ENCODE assay signal across 17 cellular contexts in the genomic region with DNA sequence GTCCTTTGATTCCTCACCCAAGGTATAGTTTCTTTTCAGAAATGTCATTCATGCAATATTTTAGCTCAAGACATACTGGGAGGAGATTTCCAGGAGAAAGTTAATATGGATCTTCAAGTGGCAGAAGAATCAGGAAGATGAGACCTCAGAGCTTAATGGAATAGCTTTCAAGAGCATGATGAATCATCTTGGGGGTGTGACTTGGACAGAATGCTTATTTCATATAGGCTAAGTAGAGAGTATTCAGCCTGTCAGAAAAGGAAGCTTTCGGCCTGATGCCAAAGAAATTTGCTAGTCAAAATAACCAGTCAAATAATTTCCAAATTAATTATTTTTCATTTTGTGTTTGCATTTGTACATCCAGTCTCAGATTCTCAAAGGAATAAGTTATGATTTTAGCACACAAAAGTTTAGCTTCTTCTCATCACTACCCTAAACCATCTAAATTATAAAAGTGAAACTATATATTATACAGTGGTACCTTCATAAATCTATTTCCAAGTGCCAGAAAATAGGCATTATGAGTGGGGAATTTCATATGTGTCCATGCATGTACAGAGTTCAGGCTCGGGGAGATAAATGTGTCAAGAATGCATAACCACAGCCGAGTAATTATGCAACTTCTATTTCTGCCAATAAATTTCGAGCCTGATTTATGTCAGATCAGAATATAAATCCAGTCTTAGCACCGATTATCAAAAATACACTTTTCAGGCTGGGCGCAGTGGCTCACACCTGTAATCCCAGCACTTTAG. TPM values are rescaled to one million over a fixed set of nuclear protein-coding genes. Genes with fewer than 3 reads are reported as not detected.
DNase-seq lines count a peak whose midpoint lies in the region; ATAC-seq and TF ChIP-seq lines count a peak whose summit lies in the region.
"Had no signal": no experiment of that assay in that cellular context is flagged by ENCODE, and none has a peak within 500 bp of the region (broad histone marks: within the 10 kb centered on the region; RNA-seq: fewer than 3 reads in every experiment).

No MANE protein-coding gene starts in this region.

- TF ChIP-seq CTCF in HFFc6 (IDR thresholded peaks at IDR 0.05) (no peak), RWPE1 (conservative IDR thresholded peaks at IDR 0.05; ENCODE audit: low read depth) (no peak), epithelial cell of esophagus (IDR thresholded peaks at IDR 0.05; ENCODE audit: insufficient read depth, low read depth, low read length, missing control alignments) (no peak), adrenal gland (IDR thresholded peaks at IDR 0.05) (no peak)

- no peaks in the 10 kb centered on the region for H3K36me3 ChIP-seq in adrenal gland (replicated peaks in 1 of 2)

- no peaks in the 10 kb centered on the region for H3K27me3 ChIP-seq in right cardiac atrium (ENCODE audit: control insufficient read depth, insufficient read depth)
- H3K27me3 ChIP-seq in adrenal gland = no peaks in the 10 kb centered on the region

- POLR2A ChIA-PET in RWPE1 (lab: Yijun Ruan, JAX; ENCODE audit: low non-redundant PET) = no interaction called here

- no peak overlapping the region for H3K27ac Mint-ChIP-seq in HFFc6
- H3K27ac Mint-ChIP-seq: CD4-positive, alpha-beta memory T cell; mesothelial cell of epicardium had no signal

- H3K4me1 ChIP-seq in right cardiac atrium (ENCODE audit: control insufficient read depth, insufficient read depth, low read length) (no peaks in the 10 kb centered on the region), adrenal gland (replicated peaks in 1 of 2) (no peaks in the 10 kb centered on the region)

- ATAC-seq in right cardiac atrium = no peak
- no peak for ATAC-seq in activated CD4-positive, CD25-positive, alpha-beta regulatory T cell treated with anti-CD3 and anti-CD28 coated beads, Interleukin-2, amount 50 U/mL, for 24 hours
- ATAC-seq in HG03108 (IDR thresholded peaks at IDR 0.05; ENCODE audit: unreplicated experiment) = no peak

- H3K9me3 Mint-ChIP-seq in HFFc6 = no peaks in the 10 kb centered on the region
- H3K9me3 Mint-ChIP-seq: CD4-positive, alpha-beta memory T cell had no signal

- H3K4me1 Mint-ChIP-seq in HFFc6 (ENCODE audit: low read depth) = peaks cover 66% of the 10 kb centered on the region
- H3K4me1 Mint-ChIP-seq: CD4-positive, alpha-beta memory T cell had no signal

- peak overlapping the region; percentile 54 for H3K27ac ChIP-seq in RWPE1
- H3K27ac ChIP-seq in right cardiac atrium (ENCODE audit: low read length) = no peak overlapping the region
- H3K27ac ChIP-seq in adrenal gland = no peak overlapping the region

- no peak for TF ChIP-seq POLR2A in adrenal gland (IDR thresholded peaks at IDR 0.05)

- H3K4me3 ChIP-seq in epithelial cell of esophagus (ENCODE audit: low read length) (no peak overlapping the region), skeletal muscle cell (ENCODE audit: low read depth, low read length) (no peak overlapping the region), right cardiac atrium (ENCODE audit: low read length) (no peak overlapping the region), adrenal gland (no peak overlapping the region)

- WGBS in right cardiac atrium = 66% methylated on average over 6 of the region's 6 CpGs
- WGBS in adrenal gland, 4 donors = 67 to 73% (median 70%) methylated on average over 6 of the region's 6 CpGs

- H3K9me3 ChIP-seq in right cardiac atrium (ENCODE audit: control insufficient read depth, low read length) = no peaks in the 10 kb centered on the region
- no peaks in the 10 kb centered on the region for H3K9me3 ChIP-seq in adrenal gland (replicated peaks in 1 of 3)

- intact Hi-C loops in right cardiac atrium (cut with DNase I) = loop anchor here in 2 of 4 donors (10.0 kb wide), 2 partner anchors 57 to 203 kb away; no protein-coding TSS in a partner anchor
- intact Hi-C loops in adrenal gland (cut with DNase I) = no loop called here

- CTCF ChIA-PET in RWPE1 (lab: Yijun Ruan, JAX) = no interaction called here

- H3K27me3 Mint-ChIP-seq in HFFc6 (ENCODE audit: insufficient read depth) = no peaks in the 10 kb centered on the region; the same call in 1 of the 2 replicates
- H3K27me3 Mint-ChIP-seq: CD4-positive, alpha-beta memory T cell had no signal

- H3K4me3 Mint-ChIP-seq in HFFc6 = no peak overlapping the region
- H3K4me3 Mint-ChIP-seq: CD4-positive, alpha-beta memory T cell; mesothelial cell of epicardium had no signal

- DNase-seq in HFFc6 = peak; percentile 62
- peak; percentile 48 for DNase-seq in RWPE1 (ENCODE audit: low spot score)
- DNase-seq in epithelial cell of esophagus (ENCODE audit: low read depth) = peak; percentile 84
- DNase-seq in skeletal muscle cell (ENCODE audit: low read depth) = peak; percentile 47
- no peak for DNase-seq in right cardiac atrium
- DNase-seq in adrenal gland = no peak
- DNase-seq: activated CD8-positive, alpha-beta memory T cell treated with anti-CD3 and anti-CD28 coated beads for 24 hours; activated gamma-delta T cell; caudate nucleus; CD4-positive, alpha-beta memory T cell; erythroblast; NCI-H1417; NCI-H524; nucleus accumbens had no signal

- 0 out of 2 replicates have a peak, but pooled peaks cover 5% of the 10 kb centered on the region for H3K36me3 Mint-ChIP-seq in HFFc6 (ENCODE audit: low read depth)
- H3K36me3 Mint-ChIP-seq: CD4-positive, alpha-beta memory T cell; mesothelial cell of epicardium had no signal

RNA-seq across cellular contexts. Expression of a gene that starts 27.3 kb away (rescaled TPM):
- total RNA-seq in HFFc6 (2021; fragmentation: NEBNext Ultra II Directional; extraction: Animal tissue kit (Norgen Biotek cat#: 25700)) = 1,000 to 10,000 TPM; 1,066 to 1,726 (median 1,102) TPM
- total RNA-seq in right cardiac atrium (100 to 1,000 TPM; 127 to 214 (median 137) TPM), adrenal gland (100 to 1,000 TPM; 113 to 252 (median 199) TPM)
- polyA plus RNA-seq in right cardiac atrium (93.9 TPM), adrenal gland (100 to 1,000 TPM; 103 to 258 (median 233) TPM)
- total RNA-seq: CD4-positive, alpha-beta memory T cell had no signal

Comparison
In these comparisons a context has a peak if more than half of its experiments do, and no peak if none do; other contexts are left out.
1. DNase-seq: peak in HFFc6 (single experiment), RWPE1 (single experiment), epithelial cell of esophagus (single experiment) and skeletal muscle cell (single experiment); none in right cardiac atrium (0 of 3) and adrenal gland (0 of 7).
2. RNA of a gene that starts 27.3 kb away (total RNA-seq): 1,066 to 1,726 TPM in HFFc6; 113 to 252 TPM in adrenal gland and 127 to 214 TPM in right cardiac atrium; every median in the first group is over 4 times any median in the second.